ENCODE assay signal across 8 cellular contexts in the genomic region with DNA sequence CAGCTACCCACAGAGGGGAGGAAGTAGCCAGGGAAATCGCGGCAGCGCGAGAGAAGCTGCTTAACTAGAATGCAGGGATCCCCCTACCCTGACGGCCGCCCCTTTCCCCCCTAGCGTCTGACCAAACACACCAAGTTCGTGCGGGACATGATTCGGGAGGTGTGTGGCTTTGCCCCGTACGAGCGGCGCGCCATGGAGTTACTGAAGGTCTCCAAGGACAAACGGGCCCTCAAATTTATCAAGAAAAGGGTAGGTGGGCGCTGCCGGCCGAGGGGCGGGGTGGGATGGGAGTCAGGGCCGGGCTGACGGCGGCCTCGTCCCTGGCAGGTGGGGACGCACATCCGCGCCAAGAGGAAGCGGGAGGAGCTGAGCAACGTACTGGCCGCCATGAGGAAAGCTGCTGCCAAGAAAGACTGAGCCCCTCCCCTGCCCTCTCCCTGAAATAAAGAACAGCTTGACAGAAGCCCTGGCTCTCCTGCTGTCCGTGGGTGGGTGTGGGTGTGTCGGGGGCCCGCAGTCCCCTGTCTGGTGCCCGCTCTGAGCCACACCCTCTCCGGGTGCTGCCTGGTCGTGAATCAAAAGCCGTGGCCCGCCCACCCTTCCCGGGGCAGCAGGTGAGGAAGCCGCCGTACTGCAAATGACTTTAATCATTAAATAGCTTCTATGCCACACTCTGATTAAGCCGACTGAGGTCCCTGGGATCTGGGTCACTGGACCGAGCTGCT. TPM values are rescaled to one million over a fixed set of nuclear protein-coding genes. Genes with fewer than 3 reads are reported as not detected.
A peak's percentile ranks its signal among the peaks of the same experiment; 100 is the strongest.
DNase-seq lines count a peak whose midpoint lies in the region; ATAC-seq and TF ChIP-seq lines count a peak whose summit lies in the region.

No MANE protein-coding gene starts in this region.

- no peak for ATAC-seq in activated naive CD8-positive, alpha-beta T cell treated with anti-CD3 and anti-CD28 coated beads, Interleukin-2, amount 10 ng/mL, durations not matched to agents 7 days and 5 days (ENCODE audit: low read depth)
- ATAC-seq in GM19463 (IDR thresholded peaks at IDR 0.05; ENCODE audit: unreplicated experiment): no peak

- peaks cover 0 to 25% (median 13%) of the 10 kb centered on the region in 4 donors for H3K4me1 ChIP-seq in Peyer's patch
- H3K4me1 ChIP-seq in right atrium auricular region: peaks cover 0 to 31% of the 10 kb centered on the region in 2 donors
- H3K4me1 ChIP-seq in skeletal muscle tissue (ENCODE audit: control insufficient read depth in 3 of 3, insufficient read depth in 3 of 3, low read length in 3 of 3): peaks cover 22 to 41% (median 29%) of the 10 kb centered on the region in 3 donors

- H3K27ac ChIP-seq in Peyer's patch: peak overlapping the region; percentile 84 to 93 (median 89)
- peak overlapping the region; percentile 79 to 95 for H3K27ac ChIP-seq in right atrium auricular region
- H3K27ac ChIP-seq in skeletal muscle tissue (ENCODE audit: low read depth, low read length): peak overlapping the region; percentile 89

- H3K36me3 ChIP-seq in Peyer's patch (peaks cover 0 to 48% (median 0%) of the 10 kb centered on the region in 3 donors), right atrium auricular region (peaks cover 49% of the 10 kb centered on the region), skeletal muscle tissue (ENCODE audit: control insufficient read depth in 3 of 3, insufficient read depth in 3 of 3, low read length in 3 of 3) (peaks cover 36 to 44% (median 40%) of the 10 kb centered on the region in 3 donors)

- no peaks in the 10 kb centered on the region for H3K9me3 Mint-ChIP-seq in activated naive CD8-positive, alpha-beta T cell treated with anti-CD3 and anti-CD28 coated beads, Interleukin-2, amount 10 ng/mL, durations not matched to agents 7 days and 5 days

- TF ChIP-seq CTCF in Peyer's patch (IDR thresholded peaks at IDR 0.05) (no peak), right atrium auricular region (IDR thresholded peaks at IDR 0.05) (no peak), GM13977 (IDR thresholded peaks at IDR 0.05; ENCODE audit: extremely low read depth, insufficient read depth, missing control alignments) (no peak)

- TF ChIP-seq POLR2A in Peyer's patch (IDR thresholded peaks at IDR 0.05): peak in 1 of 2 donors; percentile 11

- H3K9ac ChIP-seq in skeletal muscle tissue (ENCODE audit: low read depth in 1 of 3, low read length in 3 of 3): peak overlapping the region; percentile 80 to 91 (median 90)

- H3K4me3 ChIP-seq in Peyer's patch (peak overlapping the region; percentile 74 to 91 (median 78)), right atrium auricular region (peak overlapping the region; percentile 67 to 78), skeletal muscle tissue (ENCODE audit: low read length in 3 of 3) (peak overlapping the region; percentile 80 to 96 (median 93))

- POLR2A ChIA-PET in activated naive CD8-positive, alpha-beta T cell treated with anti-CD3 and anti-CD28 coated beads, Interleukin-2, amount 10 ng/mL, durations not matched to agents 7 days and 5 days (lab: Charles Lee): interaction anchor here (0.9 to 3.8 kb wide), 6 partner anchors 9 to 137 kb away, joined by 4 to 60 read pairs (median 6); a partner anchor contains a TSS

- peak overlapping the region; percentile 98 for H3K4me3 Mint-ChIP-seq in activated naive CD8-positive, alpha-beta T cell treated with anti-CD3 and anti-CD28 coated beads, Interleukin-2, amount 10 ng/mL, durations not matched to agents 7 days and 5 days

- DNase-seq in NCI-H748 (lab: John Stamatoyannopoulos, UW; ENCODE audit: unreplicated experiment) (peak; percentile 17), NCI-H748 treated with DMSO at 0.1 percent for 48 hours (lab: John Stamatoyannopoulos, UW) (no peak), Peyer's patch (peak; percentile 46 to 77 (median 75)), right atrium auricular region (ENCODE audit: low spot score) (peak; percentile 79), GM13977 (ENCODE audit: low spot score) (no peak)
- peak; percentile 63 for DNase-seq in activated naive CD8-positive, alpha-beta T cell treated with anti-CD3 and anti-CD28 coated beads, Interleukin-2, amount 10 ng/mL, durations not matched to agents 7 days and 5 days

- peaks cover 16% of the 10 kb centered on the region for H3K4me1 Mint-ChIP-seq in activated naive CD8-positive, alpha-beta T cell treated with anti-CD3 and anti-CD28 coated beads, Interleukin-2, amount 10 ng/mL, durations not matched to agents 7 days and 5 days

- H3K36me3 Mint-ChIP-seq in activated naive CD8-positive, alpha-beta T cell treated with anti-CD3 and anti-CD28 coated beads, Interleukin-2, amount 10 ng/mL, durations not matched to agents 7 days and 5 days: peaks cover 13% of the 10 kb centered on the region

- H3K27me3 Mint-ChIP-seq in activated naive CD8-positive, alpha-beta T cell treated with anti-CD3 and anti-CD28 coated beads, Interleukin-2, amount 10 ng/mL, durations not matched to agents 7 days and 5 days: no peaks in the 10 kb centered on the region

- in situ Hi-C loops in GM13977 (cut with MboI; ENCODE audit: low pct_unique_long_range_greater_than_20kb, low sequenced_read_pairs, unreplicated experiment): no loop called here

- peak overlapping the region; percentile 95 for H3K27ac Mint-ChIP-seq in activated naive CD8-positive, alpha-beta T cell treated with anti-CD3 and anti-CD28 coated beads, Interleukin-2, amount 10 ng/mL, durations not matched to agents 7 days and 5 days

- H3K9me3 ChIP-seq in Peyer's patch (no peaks in the 10 kb centered on the region), right atrium auricular region (no peaks in the 10 kb centered on the region), skeletal muscle tissue (ENCODE audit: control insufficient read depth in 3 of 3, low read length in 3 of 3) (no peaks in the 10 kb centered on the region)

- H3K27me3 ChIP-seq in Peyer's patch (no peaks in the 10 kb centered on the region), right atrium auricular region (no peaks in the 10 kb centered on the region), skeletal muscle tissue (ENCODE audit: control insufficient read depth in 3 of 3, insufficient read depth in 3 of 3, low read length in 3 of 3) (no peaks in the 10 kb centered on the region)

RNA-seq across cellular contexts. Expression of a gene that starts 1.3 kb away (rescaled TPM):
- 100 to 1,000 TPM; 170 to 440 (median 262) TPM for total RNA-seq in Peyer's patch
- 1,000 to 10,000 TPM; 1,119 to 1,147 TPM for total RNA-seq in activated naive CD8-positive, alpha-beta T cell treated with anti-CD3 and anti-CD28 coated beads, Interleukin-2, amount 10 ng/mL, durations not matched to agents 7 days and 5 days
- total RNA-seq in right atrium auricular region: 100 to 1,000 TPM; 222 to 483 TPM
- 634 TPM for total RNA-seq in skeletal muscle tissue

RNA-seq across cellular contexts. Expression of a gene that starts 10.5 kb away (rescaled TPM):
- total RNA-seq in Peyer's patch (10 to 100 TPM in 1 of 4 donors, 1 to 10 TPM in 2, not detected in 1; 4.9 to 17.3 (median 7.2) TPM), right atrium auricular region (10 to 100 TPM; 10.3 to 12.6 TPM), skeletal muscle tissue (4.7 TPM)
- 1 to 10 TPM; 2.2 to 4.1 TPM for total RNA-seq in activated naive CD8-positive, alpha-beta T cell treated with anti-CD3 and anti-CD28 coated beads, Interleukin-2, amount 10 ng/mL, durations not matched to agents 7 days and 5 days

RNA-seq across cellular contexts. Expression of a gene that starts 11.1 kb away (rescaled TPM):
- total RNA-seq in Peyer's patch (10 to 100 TPM; 11.6 to 48.0 (median 40.0) TPM), right atrium auricular region (10 to 100 TPM; 87.7 to 98.8 TPM), skeletal muscle tissue (43.3 TPM)
- 10 to 100 TPM; 42.6 to 44.1 TPM for total RNA-seq in activated naive CD8-positive, alpha-beta T cell treated with anti-CD3 and anti-CD28 coated beads, Interleukin-2, amount 10 ng/mL, durations not matched to agents 7 days and 5 days

RNA-seq across cellular contexts. Expression of a gene that starts 28.6 kb away (rescaled TPM):
- total RNA-seq in Peyer's patch (10 to 100 TPM; 31.7 to 75.9 (median 47.4) TPM), right atrium auricular region (10 to 100 TPM; 65.0 to 65.4 TPM), skeletal muscle tissue (37.1 TPM)
- total RNA-seq in activated naive CD8-positive, alpha-beta T cell treated with anti-CD3 and anti-CD28 coated beads, Interleukin-2, amount 10 ng/mL, durations not matched to agents 7 days and 5 days: 100 to 1,000 TPM; 112 to 120 TPM

RNA-seq across cellular contexts. Expression of a gene that starts 29.1 kb away (rescaled TPM):
- total RNA-seq in Peyer's patch (not detected), right atrium auricular region (not detected), skeletal muscle tissue (not detected)
- not detected for total RNA-seq in activated naive CD8-positive, alpha-beta T cell treated with anti-CD3 and anti-CD28 coated beads, Interleukin-2, amount 10 ng/mL, durations not matched to agents 7 days and 5 days

Comparison
In these comparisons a context has a peak if more than half of its experiments do, and no peak if none do; other contexts are left out.
1. DNase-seq: peak in NCI-H748 (single experiment), Peyer's patch (3 of 3), activated naive CD8-positive, alpha-beta T cell treated with anti-CD3 and anti-CD28 coated beads, Interleukin-2, amount 10 ng/mL, durations not matched to agents 7 days and 5 days (single experiment) and right atrium auricular region (single experiment); none in NCI-H748 treated with DMSO at 0.1 percent for 48 hours (single experiment) and GM13977 (single experiment).
2. Peak in every context shown above with its lines, with median percentiles within 50 percentile points of each other: H3K27ac ChIP-seq and H3K4me3 ChIP-seq.